ENCODE assay signal across 9 cellular contexts in genomic region chr5:40429258-40430111, GRCh38.
DNase-seq lines count a peak whose midpoint lies in the region; TF ChIP-seq lines count a peak whose summit lies in the region.
"Had no signal": no experiment of that assay in that cellular context is flagged by ENCODE, and none has a peak within 500 bp of the region (broad histone marks: within the 10 kb centered on the region; RNA-seq: fewer than 3 reads in every experiment).

No MANE protein-coding gene starts in this region.

- no peaks in the 10 kb centered on the region for H3K36me3 ChIP-seq in MG63
- H3K36me3 ChIP-seq in mammary epithelial cell (ENCODE audit: insufficient read depth, low read length) = no peaks in the 10 kb centered on the region
- no peaks in the 10 kb centered on the region for H3K36me3 ChIP-seq in mucosa of rectum (ENCODE audit: control insufficient read depth in 2 of 2, insufficient read depth in 2 of 2, low read length in 2 of 2)
- no peaks in the 10 kb centered on the region for H3K36me3 ChIP-seq in neural progenitor cell

- H3K27ac ChIP-seq in mammary epithelial cell (ENCODE audit: insufficient read depth, low read depth, low read length) (peak overlapping the region; percentile 45), mucosa of rectum (ENCODE audit: low read depth in 2 of 2, low read length in 2 of 2) (peak overlapping the region; percentile 2 to 28), neural progenitor cell (no peak overlapping the region)

- no peaks in the 10 kb centered on the region for H3K27me3 ChIP-seq in MG63
- H3K27me3 ChIP-seq in mammary epithelial cell (ENCODE audit: insufficient read depth, low read length) = no peaks in the 10 kb centered on the region
- no peaks in the 10 kb centered on the region for H3K27me3 ChIP-seq in mucosa of rectum (ENCODE audit: control insufficient read depth in 2 of 2, insufficient read depth in 2 of 2, low read length in 2 of 2)
- H3K27me3 ChIP-seq in neural progenitor cell = no peaks in the 10 kb centered on the region

- H3K79me2 ChIP-seq in mammary epithelial cell (ENCODE audit: insufficient read depth, low read length) = no peaks in the 10 kb centered on the region
- no peaks in the 10 kb centered on the region for H3K79me2 ChIP-seq in neural progenitor cell (ENCODE audit: low read depth)

- H3K4me3 Mint-ChIP-seq in neural progenitor cell = no peak overlapping the region

- no peaks in the 10 kb centered on the region for H3F3A ChIP-seq in neural progenitor cell (ENCODE audit: low read depth)

- in situ Hi-C loops in mammary epithelial cell (cut with MboI; ENCODE audit: low sequenced_read_pairs in 2 of 2) = no loop called here

- H3K9me3 Mint-ChIP-seq in neural progenitor cell = no peaks in the 10 kb centered on the region

- H3K27me3 Mint-ChIP-seq in neural progenitor cell (ENCODE audit: insufficient read depth, low read depth) = no peaks in the 10 kb centered on the region

- H4K20me1 ChIP-seq in mammary epithelial cell (ENCODE audit: insufficient read depth, low read length) = no peaks in the 10 kb centered on the region
- no peaks in the 10 kb centered on the region for H4K20me1 ChIP-seq in neural progenitor cell (ENCODE audit: low read depth)

- H3K9ac ChIP-seq in mammary epithelial cell (ENCODE audit: insufficient read depth, low read length) = no peak overlapping the region
- no peak overlapping the region for H3K9ac ChIP-seq in mucosa of rectum (ENCODE audit: low read depth in 1 of 2, low read length in 2 of 2)
- H3K9ac ChIP-seq in neural progenitor cell = no peak overlapping the region

- dilution Hi-C loops in mammary epithelial cell (cut with HindIII; ENCODE audit: low sequenced_read_pairs) = loop anchor here (5.0 kb wide), 1 partner anchor 42 kb away; no protein-coding TSS in a partner anchor

- 0% methylated on average over 2 of the region's 2 CpGs for WGBS in mammary epithelial cell (ENCODE audit: low coverage, missing lambda C conversion rate)

- H3K9me3 ChIP-seq in MG63 = no peaks in the 10 kb centered on the region; the same call in 1 of the 2 replicates
- no peaks in the 10 kb centered on the region for H3K9me3 ChIP-seq in mammary epithelial cell (replicated peaks; ENCODE audit: insufficient read depth, low read length)
- H3K9me3 ChIP-seq in mucosa of rectum (ENCODE audit: control insufficient read depth in 2 of 2, low read length in 2 of 2) = no peaks in the 10 kb centered on the region
- H3K9me3 ChIP-seq in neural progenitor cell (ENCODE audit: low read depth) = no peaks in the 10 kb centered on the region

- TF ChIP-seq CTCF in mammary epithelial cell (conservative IDR thresholded peaks at IDR 0.05 in 1 of 2, IDR thresholded peaks at IDR 0.05 in 1 of 2; ENCODE audit: extremely low read depth in 1 of 2, insufficient read depth in 1 of 2, low read depth in 1 of 2, low read length in 2 of 2) (no peak), neural progenitor cell (IDR thresholded peaks at IDR 0.05) (no peak)

- intact Hi-C loops in mammary epithelial cell (cut with micrococcal nuclease) = loop anchor here (5.0 kb wide), 1 partner anchor 47 kb away; no protein-coding TSS in a partner anchor

- TSS peak; percentile 26 for BruUV-seq in mammary epithelial cell (replicated peaks; lab: Mats Ljungman, UMichigan)

- H2AFZ ChIP-seq in mammary epithelial cell (ENCODE audit: low read depth, low read length) = no peak overlapping the region
- H2AFZ ChIP-seq in neural progenitor cell (replicated peaks) = no peak overlapping the region

- H3K4me2 ChIP-seq in mammary epithelial cell (ENCODE audit: insufficient read depth, low read depth, low read length) = peak overlapping the region; percentile 76
- H3K4me2 ChIP-seq in neural progenitor cell = no peak overlapping the region

- CTCF ChIA-PET in mammary epithelial cell (lab: Charles Lee; ENCODE audit: low non-redundant PET) = no interaction called here

- H3K36me3 Mint-ChIP-seq in neural progenitor cell = no peaks in the 10 kb centered on the region

- H3K4me1 ChIP-seq in mammary epithelial cell (ENCODE audit: insufficient read depth, low read length) = peaks cover 28% of the 10 kb centered on the region
- H3K4me1 ChIP-seq in mucosa of rectum (ENCODE audit: control insufficient read depth in 2 of 2, insufficient read depth in 2 of 2, low read length in 2 of 2) = peaks cover 3 to 14% of the 10 kb centered on the region in 2 donors
- H3K4me1 ChIP-seq in neural progenitor cell = peaks cover 4% of the 10 kb centered on the region

- no peaks in the 10 kb centered on the region for H3K4me1 Mint-ChIP-seq in neural progenitor cell

- DNase-seq in ELR (ENCODE audit: low read depth) = peak; percentile 64
- peak; percentile 11 for DNase-seq in MG63
- DNase-seq in mammary epithelial cell = peak; percentile 80
- no peak for DNase-seq in NCI-H2171 (lab: John Stamatoyannopoulos, UW)
- no peak for DNase-seq in NCI-H524 treated with DMSO at 0.1 percent for 48 hours (lab: John Stamatoyannopoulos, UW)
- DNase-seq in NCI-H1694 treated with DMSO at 0.1 percent for 48 hours (lab: John Stamatoyannopoulos, UW) = no peak
- DNase-seq in neural progenitor cell (ENCODE audit: low spot score) = no peak

- no peak overlapping the region for H3K27ac Mint-ChIP-seq in neural progenitor cell

- H3K4me3 ChIP-seq in MG63 = no peak overlapping the region
- no peak overlapping the region for H3K4me3 ChIP-seq in mammary epithelial cell (replicated peaks in 1 of 3; ENCODE audit: insufficient read depth in 1 of 3, low read depth in 2 of 3, low read length in 3 of 3)
- H3K4me3 ChIP-seq in mucosa of rectum (ENCODE audit: low read length in 2 of 2) = no peak overlapping the region
- H3K4me3 ChIP-seq in neural progenitor cell = no peak overlapping the region
- H3K4me3 ChIP-seq: K562 had no signal

Comparison
In these comparisons a context has a peak if more than half of its experiments do, and no peak if none do; other contexts are left out.
1. DNase-seq: peak in ELR (single experiment), MG63 (single experiment) and mammary epithelial cell (single experiment); none in NCI-H2171 (single experiment), NCI-H524 treated with DMSO at 0.1 percent for 48 hours (single experiment), NCI-H1694 treated with DMSO at 0.1 percent for 48 hours (single experiment) and neural progenitor cell (single experiment).